In the genomic region with DNA sequence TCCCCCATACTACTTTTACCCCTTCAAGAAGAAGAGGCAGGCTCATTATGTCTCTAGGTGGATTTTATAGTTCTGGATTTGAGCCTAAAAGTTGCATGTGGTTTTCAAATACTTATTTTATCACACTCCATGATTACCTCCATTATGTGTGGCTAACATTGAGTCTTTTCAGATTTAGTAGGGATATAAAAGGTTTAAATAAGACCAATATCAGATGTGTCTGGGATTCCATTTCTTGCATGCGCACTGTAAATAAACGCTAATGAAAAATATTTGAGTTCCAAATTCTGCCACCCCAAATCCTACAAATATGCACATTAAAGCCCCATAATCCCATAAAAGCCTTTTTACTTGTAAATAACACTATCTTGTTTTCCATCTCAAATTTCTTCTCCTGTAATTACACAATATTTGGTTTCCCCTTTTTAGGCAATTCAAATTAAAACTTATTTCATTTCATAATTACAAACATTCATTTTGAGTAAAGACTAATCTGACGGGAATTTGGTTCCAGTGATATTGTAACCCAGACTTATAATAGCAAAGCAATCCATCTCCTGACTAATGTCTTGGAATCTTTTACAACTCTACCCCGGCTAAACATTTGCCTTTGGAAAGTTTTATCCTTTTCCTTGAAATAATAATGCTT, we compare ENCODE assay signal across 13 cellular contexts.
A peak's percentile ranks its signal among the peaks of the same experiment; 100 is the strongest.
DNase-seq lines count a peak whose midpoint lies in the region; TF ChIP-seq lines count a peak whose summit lies in the region.
"Had no signal": no experiment of that assay in that cellular context is flagged by ENCODE, and none has a peak within 500 bp of the region (broad histone marks: within the 10 kb centered on the region; RNA-seq: fewer than 3 reads in every experiment).

No MANE protein-coding gene starts in this region.

- H3K4me1 Mint-ChIP-seq in mesothelial cell of epicardium: peaks cover 55% of the 10 kb centered on the region
- H3K4me1 Mint-ChIP-seq: activated CD4-positive, alpha-beta T cell treated with anti-CD3 and anti-CD28 coated beads for 36 hours had no signal

- H3K36me3 Mint-ChIP-seq in mesothelial cell of epicardium: peaks cover 3% of the 10 kb centered on the region

- TF ChIP-seq CTCF in AG09309 (IDR thresholded peaks at IDR 0.05; ENCODE audit: control insufficient read depth, insufficient read depth, low read depth, low read length, missing control alignments): no peak
- no peak for TF ChIP-seq CTCF in astrocyte of the spinal cord (IDR thresholded peaks at IDR 0.05; ENCODE audit: low read depth, low read length)
- no peak for TF ChIP-seq CTCF in mesothelial cell of epicardium (IDR thresholded peaks at IDR 0.05; ENCODE audit: unreplicated experiment)

- no peak overlapping the region for H3K4me3 ChIP-seq in AG09309 (ENCODE audit: control insufficient read depth, low read depth, low read length)
- no peak overlapping the region for H3K4me3 ChIP-seq in astrocyte of the spinal cord (ENCODE audit: low read depth, low read length)
- H3K4me3 ChIP-seq: tibial artery had no signal

- in situ Hi-C loops in astrocyte of the spinal cord (cut with HindIII; ENCODE audit: low sequenced_read_pairs): no loop called here

- H3K4me3 Mint-ChIP-seq in mesothelial cell of epicardium: no peak overlapping the region
- H3K4me3 Mint-ChIP-seq: activated CD4-positive, alpha-beta T cell treated with anti-CD3 and anti-CD28 coated beads for 36 hours had no signal

- no peaks in the 10 kb centered on the region for H3K27me3 Mint-ChIP-seq in mesothelial cell of epicardium (ENCODE audit: low read depth)
- H3K27me3 Mint-ChIP-seq: activated CD4-positive, alpha-beta T cell treated with anti-CD3 and anti-CD28 coated beads for 36 hours had no signal

- H3K27ac Mint-ChIP-seq in mesothelial cell of epicardium: peak overlapping the region; percentile 76
- H3K27ac Mint-ChIP-seq: activated CD4-positive, alpha-beta T cell treated with anti-CD3 and anti-CD28 coated beads for 36 hours had no signal

- H3K9me3 Mint-ChIP-seq in mesothelial cell of epicardium: peaks cover 9% of the 10 kb centered on the region

- DNase-seq in AG09309 (ENCODE audit: low read depth) (peak; percentile 88), HS-5 (ENCODE audit: low read depth) (peak; percentile 69), astrocyte of the spinal cord (ENCODE audit: low read depth, low spot score) (peak; percentile 62), mesothelial cell of epicardium (ENCODE audit: low spot score in 2 of 2, unreplicated experiment in 2 of 2) (no peak), cerebellum (ENCODE audit: low spot score) (no peak), NCI-H1436 treated with DMSO at 0.1 percent for 48 hours (lab: John Stamatoyannopoulos, UW) (no peak), DMS53 treated with DMSO at 0.1 percent for 48 hours (lab: John Stamatoyannopoulos, UW; ENCODE audit: unreplicated experiment) (no peak), DMS153 (lab: John Stamatoyannopoulos, UW) (no peak)
- DNase-seq: activated CD4-positive, alpha-beta T cell treated with anti-CD3 and anti-CD28 coated beads for 36 hours; activated T-cell treated with anti-CD3 and anti-CD28 coated beads for 4 hours; NCI-H1105 treated with DMSO at 0.1 percent for 48 hours; posterior cingulate gyrus; tibial artery had no signal

Comparison
In these comparisons a context has a peak if more than half of its experiments do, and no peak if none do; other contexts are left out.
1. DNase-seq: peak in AG09309 (single experiment), HS-5 (single experiment) and astrocyte of the spinal cord (single experiment); none in mesothelial cell of epicardium (0 of 2), cerebellum (single experiment), NCI-H1436 treated with DMSO at 0.1 percent for 48 hours (single experiment), DMS53 treated with DMSO at 0.1 percent for 48 hours (single experiment) and DMS153 (single experiment).